In the genomic region with DNA sequence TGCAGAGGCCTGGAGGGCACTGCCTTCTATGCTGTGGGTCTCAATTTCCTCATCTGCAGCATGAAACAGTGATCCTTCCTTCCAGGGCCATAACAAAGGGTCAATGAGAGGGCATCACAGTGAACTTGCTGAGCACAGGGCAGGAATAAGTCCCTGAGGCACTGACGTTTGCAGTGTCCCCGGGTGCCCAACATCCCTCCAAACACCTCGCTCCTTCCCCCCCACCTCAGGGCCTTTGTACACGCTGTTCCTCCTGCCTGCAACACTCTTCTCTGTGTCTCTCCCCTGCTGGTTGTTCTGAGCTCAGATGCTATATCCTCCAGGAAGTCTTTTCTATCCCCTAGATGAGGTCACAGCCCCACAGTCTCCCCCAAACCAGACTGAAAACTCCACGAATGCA, we compare ENCODE assay signal across 24 cellular contexts.
"Had no signal": no experiment of that assay in that cellular context is flagged by ENCODE, and none has a peak within 500 bp of the region (broad histone marks: within the 10 kb centered on the region; RNA-seq: fewer than 3 reads in every experiment).

No MANE protein-coding gene starts in this region.

- H3K4me3 ChIP-seq: dorsolateral prefrontal cortex, esophagus muscularis mucosa, gastroesophageal sphincter, left ventricle myocardium inferior, lower lobe of right lung, neural progenitor cell, pancreas, smooth muscle cell, suprapubic skin, thyroid gland had no signal

- H3K27ac Mint-ChIP-seq: memory B cell, mesothelial cell of epicardium, neural progenitor cell, progenitor cell of endocrine pancreas, type B pancreatic cell had no signal

- H3K9me3 ChIP-seq: esophagus muscularis mucosa, gastroesophageal sphincter, left ventricle myocardium inferior, lower lobe of right lung, pancreas, suprapubic skin, thyroid gland had no signal

- H3K36me3 ChIP-seq: esophagus muscularis mucosa, gastroesophageal sphincter, left ventricle myocardium inferior, lower lobe of right lung, neural progenitor cell, pancreas, suprapubic skin, thyroid gland had no signal

- H3K4me2 ChIP-seq: neural progenitor cell, smooth muscle cell had no signal

- H3K9ac ChIP-seq: neural progenitor cell had no signal

- H3K4me3 Mint-ChIP-seq: memory B cell; mesothelial cell of epicardium; natural killer cell treated with Interleukin-12 subunit alpha and Interleukin-12 subunit beta and Interleukin-15 and Interleukin-18, amount 100 ng/mL, for 72 hours; type B pancreatic cell had no signal

- H3K27ac ChIP-seq: epithelial cell of prostate, esophagus muscularis mucosa, gastroesophageal sphincter, left ventricle myocardium inferior, lower lobe of right lung, neural progenitor cell, pancreas, suprapubic skin, thyroid gland had no signal

- DNase-seq: cortex of kidney; effector CD8-positive, alpha-beta T cell; kidney; left cardiac atrium; left ventricle myocardium inferior; lower lobe of right lung; occipital lobe; pancreas; right cardiac atrium; stimulated activated CD4-positive, alpha-beta T cell treated with anti-CD3 and anti-CD28 coated beads, Interleukin-2, amount 100 ng/mL, for 48 hours; stimulated activated naive CD8-positive, alpha-beta T cell treated with anti-CD3 and anti-CD28 coated beads, Interleukin-15, Interleukin-2, amounts not matched to agents 100 U/mL and 50 U/mL, for 24 hours had no signal

- H3K4me1 ChIP-seq: pancreas had no signal

- H3K9me3 Mint-ChIP-seq: memory B cell; mesothelial cell of epicardium; natural killer cell treated with Interleukin-12 subunit alpha and Interleukin-12 subunit beta and Interleukin-15 and Interleukin-18, amount 100 ng/mL, for 72 hours; neural progenitor cell; type B pancreatic cell had no signal

- H2AFZ ChIP-seq: neural progenitor cell had no signal

- H3K36me3 Mint-ChIP-seq: memory B cell; mesothelial cell of epicardium; natural killer cell treated with Interleukin-12 subunit alpha and Interleukin-12 subunit beta and Interleukin-15 and Interleukin-18, amount 100 ng/mL, for 72 hours; neural progenitor cell; type B pancreatic cell had no signal

- ATAC-seq: gastroesophageal sphincter; left cardiac atrium; lower lobe of right lung; natural killer cell treated with Interleukin-12 subunit alpha and Interleukin-12 subunit beta and Interleukin-15 and Interleukin-18, amount 100 ng/mL, for 72 hours; right cardiac atrium; stimulated activated naive CD8-positive, alpha-beta T cell treated with anti-CD3 and anti-CD28 coated beads, Interleukin-15, Interleukin-2, amounts not matched to agents 100 U/mL and 50 U/mL, for 24 hours had no signal

- H3K27me3 ChIP-seq: dorsolateral prefrontal cortex, esophagus muscularis mucosa, gastroesophageal sphincter, neural progenitor cell, pancreas, suprapubic skin, thyroid gland had no signal
